35 cellular contexts compared by ENCODE assay signal in the genomic region with DNA sequence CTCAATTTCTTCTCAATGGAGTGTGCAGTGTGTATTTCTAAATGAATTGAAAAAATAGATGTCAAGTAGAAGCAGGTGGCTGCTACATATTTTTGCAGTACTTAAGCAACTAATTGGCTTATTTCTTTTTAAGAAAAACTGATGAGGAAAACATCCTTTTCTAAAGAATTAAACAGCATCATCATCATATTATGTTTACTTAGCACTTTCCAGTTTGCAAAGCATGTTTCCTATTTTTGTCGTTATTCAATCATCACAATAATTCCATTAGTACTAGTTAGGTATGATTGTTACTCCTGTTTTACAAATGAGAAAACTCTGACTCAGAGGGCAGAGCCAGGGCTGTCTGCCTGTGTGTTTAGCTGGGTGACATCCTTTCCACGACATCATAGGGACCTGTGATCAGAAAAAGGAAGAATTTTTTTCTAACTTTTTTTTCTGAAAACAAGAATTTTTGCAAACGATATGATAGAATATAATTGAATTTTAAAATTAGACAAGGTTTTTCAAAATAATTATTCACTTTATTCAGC. TPM values are rescaled to one million over a fixed set of nuclear protein-coding genes. Genes with fewer than 3 reads are reported as not detected.
"Had no signal": no experiment of that assay in that cellular context is flagged by ENCODE, and none has a peak within 500 bp of the region (broad histone marks: within the 10 kb centered on the region; RNA-seq: fewer than 3 reads in every experiment).

No MANE protein-coding gene starts in this region.

- H3K9me3 Mint-ChIP-seq: activated naive CD4-positive, alpha-beta T cell treated with anti-CD3 and anti-CD28 coated beads for 36 hours; activated naive CD8-positive, alpha-beta T cell treated with anti-CD3 and anti-CD28 coated beads for 36 hours; activated T-helper 1 cell treated with anti-CD3 and anti-CD28 coated beads, Interleukin-12 subunit alpha, Interleukin-12 subunit beta, Interleukin-2, Interleukin-4 antibody, amounts not matched to agents 30 ng/mL and 10 ng/mL and 1 ng/mL, durations not matched to agents 14 hours and 24 hours and 36 hours; stimulated activated effector memory CD8-positive, alpha-beta T cell treated with anti-CD3 and anti-CD28 coated beads, Interleukin-12 subunit alpha, Interleukin-12 subunit beta, amount 100 ng/mL, for 72 hours; stimulated activated naive CD8-positive, alpha-beta T cell treated with anti-CD3 and anti-CD28 coated beads, Interleukin-15, Interleukin-2, amounts not matched to agents 100 ng/mL and 50 ng/mL, for 24 hours; T-helper 1 cell treated with Interleukin-12 subunit alpha and Interleukin-12 subunit beta and Interleukin-4 antibody, amounts not matched to agents 30 μg/mL and 1 μg/mL, for 36 hours had no signal

- H3K27ac Mint-ChIP-seq: activated naive CD4-positive, alpha-beta T cell treated with anti-CD3 and anti-CD28 coated beads for 36 hours; activated naive CD8-positive, alpha-beta T cell treated with anti-CD3 and anti-CD28 coated beads for 36 hours; activated T-helper 1 cell treated with anti-CD3 and anti-CD28 coated beads, Interleukin-12 subunit alpha, Interleukin-12 subunit beta, Interleukin-2, Interleukin-4 antibody, amounts not matched to agents 30 ng/mL and 10 ng/mL and 1 ng/mL, durations not matched to agents 14 hours and 24 hours and 36 hours; stimulated activated effector memory CD8-positive, alpha-beta T cell treated with anti-CD3 and anti-CD28 coated beads, Interleukin-12 subunit alpha, Interleukin-12 subunit beta, amount 100 ng/mL, for 72 hours; stimulated activated naive CD8-positive, alpha-beta T cell treated with anti-CD3 and anti-CD28 coated beads, Interleukin-15, Interleukin-2, amounts not matched to agents 100 ng/mL and 50 ng/mL, for 24 hours; T-helper 1 cell treated with Interleukin-12 subunit alpha and Interleukin-12 subunit beta and Interleukin-4 antibody, amounts not matched to agents 30 μg/mL and 1 μg/mL, for 36 hours had no signal

- H3K36me3 Mint-ChIP-seq: activated naive CD8-positive, alpha-beta T cell treated with anti-CD3 and anti-CD28 coated beads for 36 hours; naive B cell; stimulated activated effector memory CD8-positive, alpha-beta T cell treated with anti-CD3 and anti-CD28 coated beads, Interleukin-12 subunit alpha, Interleukin-12 subunit beta, amount 100 ng/mL, for 72 hours had no signal

- ATAC-seq: activated CD4-positive, CD25-positive, alpha-beta regulatory T cell treated with anti-CD3 and anti-CD28 coated beads, Interleukin-2, amount 50 U/mL, for 24 hours; body of pancreas; pancreas; stimulated activated effector memory CD8-positive, alpha-beta T cell treated with anti-CD3 and anti-CD28 coated beads, Interleukin-12 subunit alpha, Interleukin-12 subunit beta, amount 100 ng/mL, for 72 hours had no signal

- H3K4me3 Mint-ChIP-seq: activated naive CD4-positive, alpha-beta T cell treated with anti-CD3 and anti-CD28 coated beads for 36 hours; activated naive CD8-positive, alpha-beta T cell treated with anti-CD3 and anti-CD28 coated beads for 36 hours; activated T-helper 1 cell treated with anti-CD3 and anti-CD28 coated beads, Interleukin-12 subunit alpha, Interleukin-12 subunit beta, Interleukin-2, Interleukin-4 antibody, amounts not matched to agents 30 ng/mL and 10 ng/mL and 1 ng/mL, durations not matched to agents 14 hours and 24 hours and 36 hours; stimulated activated effector memory CD8-positive, alpha-beta T cell treated with anti-CD3 and anti-CD28 coated beads, Interleukin-12 subunit alpha, Interleukin-12 subunit beta, amount 100 ng/mL, for 72 hours; stimulated activated naive CD8-positive, alpha-beta T cell treated with anti-CD3 and anti-CD28 coated beads, Interleukin-15, Interleukin-2, amounts not matched to agents 100 ng/mL and 50 ng/mL, for 24 hours; T-helper 1 cell treated with Interleukin-12 subunit alpha and Interleukin-12 subunit beta and Interleukin-4 antibody, amounts not matched to agents 30 μg/mL and 1 μg/mL, for 36 hours had no signal

- DNase-seq: activated CD4-positive, alpha-beta T cell treated with anti-CD3 and anti-CD28 coated beads for 48 hours; activated CD4-positive, alpha-beta T cell treated with anti-CD3 and anti-CD28 coated beads, Interleukin-2, amount 50 U/mL, for 48 hours; activated CD8-positive, alpha-beta memory T cell treated with anti-CD3 and anti-CD28 coated beads for 24 hours; activated effector memory CD4-positive, alpha-beta T cell treated with anti-CD3 and anti-CD28 coated beads, Interleukin-2, amount 50 U/mL, for 16 hours; activated naive CD4-positive, alpha-beta T cell treated with anti-CD3 and anti-CD28 coated beads for 36 hours; activated naive CD8-positive, alpha-beta T cell treated with anti-CD3 and anti-CD28 coated beads for 36 hours; adrenal gland; aorta; body of pancreas; cerebellar nuclear complex; colonic mucosa; dorsolateral prefrontal cortex; effector memory CD4-positive, alpha-beta T cell; left ventricle myocardium inferior; naive B cell; nucleus accumbens; pancreas; retina; sigmoid colon; small intestine; stimulated activated CD4-positive, alpha-beta T cell treated with anti-CD3 and anti-CD28 coated beads, Interleukin-4, amount 100 ng/mL, for 24 hours; T-helper 9 cell; upper lobe of left lung; WERI-Rb-1 had no signal

- H3K27me3 ChIP-seq: adrenal gland, body of pancreas, cardiac muscle cell, colonic mucosa, pancreas, sigmoid colon, upper lobe of left lung, vagina had no signal

- H3K4me1 Mint-ChIP-seq: stimulated activated effector memory CD8-positive, alpha-beta T cell treated with anti-CD3 and anti-CD28 coated beads, Interleukin-12 subunit alpha, Interleukin-12 subunit beta, amount 100 ng/mL, for 72 hours had no signal

- FAIRE-seq: pancreas, small intestine, TTC549 had no signal

- H3K36me3 ChIP-seq: adrenal gland, cardiac muscle cell, colonic mucosa, left ventricle myocardium inferior, pancreas, prostate gland, sigmoid colon, thoracic aorta, upper lobe of left lung, vagina, WERI-Rb-1 had no signal

- H3K4me3 ChIP-seq: adrenal gland, body of pancreas, cardiac muscle cell, colonic mucosa, dorsolateral prefrontal cortex, left ventricle myocardium inferior, lung, pancreas, prostate gland, sigmoid colon, thoracic aorta, upper lobe of left lung, vagina had no signal

RNA-seq across cellular contexts. Expression of a gene that starts 22.7 kb away (rescaled TPM):
- total RNA-seq: activated naive CD8-positive, alpha-beta T cell treated with anti-CD3 and anti-CD28 coated beads for 36 hours had no signal
